10 cellular contexts compared by ENCODE assay signal in genomic region chr14:104390941-104391901, GRCh38.
A peak's percentile ranks its signal among the peaks of the same experiment; 100 is the strongest.
DNase-seq lines count a peak whose midpoint lies in the region; ATAC-seq lines count a peak whose summit lies in the region.
"Had no signal": no experiment of that assay in that cellular context is flagged by ENCODE, and none has a peak within 500 bp of the region (broad histone marks: within the 10 kb centered on the region; RNA-seq: fewer than 3 reads in every experiment).

No MANE protein-coding gene starts in this region.

- H3K27me3 ChIP-seq in mesendoderm (ENCODE audit: insufficient read depth, low read length, poor library complexity): no peaks in the 10 kb centered on the region
- H3K27me3 ChIP-seq: pancreas had no signal

- H3K4me1 ChIP-seq in mesendoderm (ENCODE audit: control insufficient read depth, low read depth, low read length): no peaks in the 10 kb centered on the region
- H3K4me1 ChIP-seq: pancreas had no signal

- no peak overlapping the region for H2BK15ac ChIP-seq in mesendoderm (replicated peaks; ENCODE audit: low read depth)

- H3K4ac ChIP-seq in mesendoderm (ENCODE audit: low read depth, low read length): no peak overlapping the region

- no peak for ATAC-seq in stimulated activated naive CD8-positive, alpha-beta T cell treated with anti-CD3 and anti-CD28 coated beads, Interleukin-15, amount 100 ng/mL, for 72 hours
- ATAC-seq in memory B cell (ENCODE audit: low read depth) (no peak), HG03521 (IDR thresholded peaks at IDR 0.05; ENCODE audit: unreplicated experiment) (no peak), GM18511 (IDR thresholded peaks at IDR 0.05; ENCODE audit: unreplicated experiment) (no peak)
- ATAC-seq: pancreas had no signal

- H3K36me3 ChIP-seq in mesendoderm (ENCODE audit: control insufficient read depth, insufficient read depth, low read length): no peaks in the 10 kb centered on the region
- H3K36me3 ChIP-seq: pancreas had no signal

- POLR2A ChIA-PET in activated CD4-positive, alpha-beta memory T cell treated with anti-CD3 and anti-CD28 coated beads for 36 hours (lab: Charles Lee): no interaction called here

- no peak overlapping the region for H2BK120ac ChIP-seq in mesendoderm (ENCODE audit: low read depth, low read length)

- intact Hi-C loops in activated CD4-positive, alpha-beta memory T cell treated with anti-CD3 and anti-CD28 coated beads for 36 hours (cut with micrococcal nuclease): no loop called here

- H3K23ac ChIP-seq in mesendoderm (ENCODE audit: low read length): no peak overlapping the region

- H3K9me3 Mint-ChIP-seq in stimulated activated naive CD8-positive, alpha-beta T cell treated with anti-CD3 and anti-CD28 coated beads, Interleukin-15, Interleukin-2, amounts not matched to agents 100 ng/mL and 50 ng/mL, for 24 hours: no peaks in the 10 kb centered on the region
- no peaks in the 10 kb centered on the region for H3K9me3 Mint-ChIP-seq in stimulated activated naive CD8-positive, alpha-beta T cell treated with anti-CD3 and anti-CD28 coated beads, Interleukin-15, amount 100 ng/mL, for 72 hours
- H3K9me3 Mint-ChIP-seq in activated CD4-positive, alpha-beta memory T cell treated with anti-CD3 and anti-CD28 coated beads for 36 hours: no peaks in the 10 kb centered on the region
- no peaks in the 10 kb centered on the region for H3K9me3 Mint-ChIP-seq in memory B cell

- H3K4me2 ChIP-seq in mesendoderm (ENCODE audit: low read length): no peak overlapping the region

- H3K36me3 Mint-ChIP-seq in stimulated activated naive CD8-positive, alpha-beta T cell treated with anti-CD3 and anti-CD28 coated beads, Interleukin-15, Interleukin-2, amounts not matched to agents 100 ng/mL and 50 ng/mL, for 24 hours (ENCODE audit: low read depth): no peaks in the 10 kb centered on the region
- no peaks in the 10 kb centered on the region for H3K36me3 Mint-ChIP-seq in activated CD4-positive, alpha-beta memory T cell treated with anti-CD3 and anti-CD28 coated beads for 36 hours
- H3K36me3 Mint-ChIP-seq in memory B cell: no peaks in the 10 kb centered on the region

- DNase-seq in stimulated activated naive CD8-positive, alpha-beta T cell treated with anti-CD3 and anti-CD28 coated beads, Interleukin-15, amount 100 ng/mL, for 72 hours: no peak
- DNase-seq in activated CD4-positive, alpha-beta memory T cell treated with anti-CD3 and anti-CD28 coated beads for 36 hours: peak; percentile 8
- DNase-seq in memory B cell (ENCODE audit: low spot score in 2 of 2) (no peak), mesendoderm (no peak), T-helper 2 cell (no peak)
- DNase-seq: HFFc6 had no signal

- no CpG with 5 or more reads among the region's 33 CpGs for WGBS in mesendoderm (ENCODE audit: extremely low coverage, insufficient coverage, low lambda C conversion rate)

- peak overlapping the region; percentile 10 for H3K4me3 Mint-ChIP-seq in stimulated activated naive CD8-positive, alpha-beta T cell treated with anti-CD3 and anti-CD28 coated beads, Interleukin-15, Interleukin-2, amounts not matched to agents 100 ng/mL and 50 ng/mL, for 24 hours
- peak overlapping the region in 1 of 2 donors; percentile 50 for H3K4me3 Mint-ChIP-seq in stimulated activated naive CD8-positive, alpha-beta T cell treated with anti-CD3 and anti-CD28 coated beads, Interleukin-15, amount 100 ng/mL, for 72 hours
- no peak overlapping the region for H3K4me3 Mint-ChIP-seq in activated CD4-positive, alpha-beta memory T cell treated with anti-CD3 and anti-CD28 coated beads for 36 hours
- H3K4me3 Mint-ChIP-seq in memory B cell: peak overlapping the region; percentile 24
- H3K4me3 Mint-ChIP-seq: HFFc6 had no signal

- H3K9ac ChIP-seq in mesendoderm (ENCODE audit: low read length): no peak overlapping the region

- peak overlapping the region; percentile 67 for H3K27ac Mint-ChIP-seq in stimulated activated naive CD8-positive, alpha-beta T cell treated with anti-CD3 and anti-CD28 coated beads, Interleukin-15, Interleukin-2, amounts not matched to agents 100 ng/mL and 50 ng/mL, for 24 hours
- H3K27ac Mint-ChIP-seq in stimulated activated naive CD8-positive, alpha-beta T cell treated with anti-CD3 and anti-CD28 coated beads, Interleukin-15, amount 100 ng/mL, for 72 hours: peak overlapping the region in 1 of 2 donors; percentile 87
- H3K27ac Mint-ChIP-seq in activated CD4-positive, alpha-beta memory T cell treated with anti-CD3 and anti-CD28 coated beads for 36 hours: no peak overlapping the region
- peak overlapping the region; percentile 67 for H3K27ac Mint-ChIP-seq in memory B cell
- H3K27ac Mint-ChIP-seq: HFFc6 had no signal

- H2BK5ac ChIP-seq in mesendoderm (ENCODE audit: low read length): no peak overlapping the region

- CTCF ChIA-PET in activated CD4-positive, alpha-beta memory T cell treated with anti-CD3 and anti-CD28 coated beads for 36 hours (lab: Charles Lee): no interaction called here

- no peaks in the 10 kb centered on the region for H3K79me1 ChIP-seq in mesendoderm (ENCODE audit: low read length)

- no peak overlapping the region for H3K4me3 ChIP-seq in mesendoderm (ENCODE audit: low read length)
- H3K4me3 ChIP-seq: pancreas had no signal

- H3K56ac ChIP-seq in mesendoderm (ENCODE audit: low read length): no peak overlapping the region

- H4K5ac ChIP-seq in mesendoderm (ENCODE audit: low read length): no peak overlapping the region

- H4K8ac ChIP-seq in mesendoderm (ENCODE audit: low read depth, low read length): no peak overlapping the region

- peaks cover 59% of the 10 kb centered on the region for H3K4me1 Mint-ChIP-seq in stimulated activated naive CD8-positive, alpha-beta T cell treated with anti-CD3 and anti-CD28 coated beads, Interleukin-15, Interleukin-2, amounts not matched to agents 100 ng/mL and 50 ng/mL, for 24 hours (ENCODE audit: low read depth)
- peaks cover 84% of the 10 kb centered on the region for H3K4me1 Mint-ChIP-seq in stimulated activated naive CD8-positive, alpha-beta T cell treated with anti-CD3 and anti-CD28 coated beads, Interleukin-15, amount 100 ng/mL, for 72 hours
- H3K4me1 Mint-ChIP-seq in activated CD4-positive, alpha-beta memory T cell treated with anti-CD3 and anti-CD28 coated beads for 36 hours (ENCODE audit: low read depth): peaks cover 63% of the 10 kb centered on the region
- peaks cover 43% of the 10 kb centered on the region for H3K4me1 Mint-ChIP-seq in memory B cell

- H2AK5ac ChIP-seq in mesendoderm (ENCODE audit: low read length): no peak overlapping the region

- H3K18ac ChIP-seq in mesendoderm (ENCODE audit: low read length): no peak overlapping the region

- H3K79me2 ChIP-seq in mesendoderm (ENCODE audit: control insufficient read depth, insufficient read depth, low read length): no peaks in the 10 kb centered on the region

- H3K27me3 Mint-ChIP-seq in stimulated activated naive CD8-positive, alpha-beta T cell treated with anti-CD3 and anti-CD28 coated beads, Interleukin-15, Interleukin-2, amounts not matched to agents 100 ng/mL and 50 ng/mL, for 24 hours: no peaks in the 10 kb centered on the region
- no peaks in the 10 kb centered on the region for H3K27me3 Mint-ChIP-seq in stimulated activated naive CD8-positive, alpha-beta T cell treated with anti-CD3 and anti-CD28 coated beads, Interleukin-15, amount 100 ng/mL, for 72 hours
- H3K27me3 Mint-ChIP-seq in activated CD4-positive, alpha-beta memory T cell treated with anti-CD3 and anti-CD28 coated beads for 36 hours: no peaks in the 10 kb centered on the region
- H3K27me3 Mint-ChIP-seq in memory B cell: peaks cover 1% of the 10 kb centered on the region

- no peak overlapping the region for H3K27ac ChIP-seq in mesendoderm (ENCODE audit: low read depth, low read length)
- H3K27ac ChIP-seq: pancreas had no signal
